In genomic region chr17:17739388-17740066, GRCh38 we compare ENCODE assay signal across 8 cellular contexts. TPM values are rescaled to one million over a fixed set of nuclear protein-coding genes. Genes with fewer than 3 reads are reported as not detected.
A peak's percentile ranks its signal among the peaks of the same experiment; 100 is the strongest.
DNase-seq lines count a peak whose midpoint lies in the region; ATAC-seq, FAIRE-seq and TF ChIP-seq lines count a peak whose summit lies in the region.

No MANE protein-coding gene starts in this region.

- CTCF ChIA-PET in A549 (lab: Yijun Ruan, JAX), result interaction anchor here (0.6 to 3.4 kb wide), 16 partner anchors 9 to 180 kb away, joined by 3 to 22 read pairs (median 4); no protein-coding TSS in a partner anchor
- CTCF ChIA-PET in naive thymus-derived CD4-positive, alpha-beta T cell (lab: Charles Lee), result no interaction called here

- peak; percentile 54 to 66 for ATAC-seq in A549
- no peak for ATAC-seq in naive thymus-derived CD4-positive, alpha-beta T cell
- ATAC-seq in HG02981 (IDR thresholded peaks at IDR 0.05; ENCODE audit: unreplicated experiment), result no peak
- no peak for ATAC-seq in HG02970 (IDR thresholded peaks at IDR 0.05; ENCODE audit: low FRiP score, unreplicated experiment)

- peak overlapping the region; percentile 83 for H3K4me2 ChIP-seq in A549

- no peak for TF ChIP-seq EP300 in A549 (IDR thresholded peaks at IDR 0.05)
- no peak for TF ChIP-seq EP300 in esophagus muscularis mucosa (IDR thresholded peaks at IDR 0.05)

- 14% methylated on average over 9 of the region's 10 CpGs for WGBS in A549 (ENCODE audit: missing lambda C conversion rate)
- 47% methylated on average over 6 of the region's 10 CpGs for WGBS in esophagus muscularis mucosa

- peak overlapping the region; percentile 87 to 97 for H3K27ac ChIP-seq in A549
- peak overlapping the region; percentile 77 to 83 (median 82) for H3K27ac ChIP-seq in esophagus muscularis mucosa (replicated peaks in 1 of 4)
- H3K27ac ChIP-seq in naive thymus-derived CD4-positive, alpha-beta T cell (ENCODE audit: low read depth, low read length), result peak overlapping the region; percentile 43

- H3K27me3 Mint-ChIP-seq in naive thymus-derived CD4-positive, alpha-beta T cell, result peaks cover 0 to 5% (median 0%) of the 10 kb centered on the region in 5 donors

- no peaks in the 10 kb centered on the region for H3K36me3 ChIP-seq in esophagus muscularis mucosa
- no peaks in the 10 kb centered on the region for H3K36me3 ChIP-seq in naive thymus-derived CD4-positive, alpha-beta T cell (ENCODE audit: control insufficient read depth in 2 of 3, insufficient read depth in 3 of 3, low read length in 3 of 3)

- DNase-seq in A549 (ENCODE audit: low read depth in 1 of 2, low spot score in 1 of 2) (peak; percentile 52 to 88), LHCN-M2 (ENCODE audit: low read depth) (peak; percentile 72), esophagus muscularis mucosa (ENCODE audit: extremely low spot score) (no peak), NCI-H2227 treated with DMSO at 0.1 percent for 48 hours (lab: John Stamatoyannopoulos, UW) (no peak), NCI-H2107 treated with DMSO at 0.1 percent for 48 hours (lab: John Stamatoyannopoulos, UW; ENCODE audit: unreplicated experiment) (no peak)
- DNase-seq in naive thymus-derived CD4-positive, alpha-beta T cell, result no peak

- 0 out of 3 replicates have a peak overlapping the region, but pooled peaks have one; percentile 4 for H3K4me3 ChIP-seq in A549
- no peak overlapping the region for H3K4me3 ChIP-seq in esophagus muscularis mucosa
- no peak overlapping the region for H3K4me3 ChIP-seq in naive thymus-derived CD4-positive, alpha-beta T cell (ENCODE audit: low read length)

- intact Hi-C loops in esophagus muscularis mucosa (cut with DNase I), result no loop called here
- intact Hi-C loops in naive thymus-derived CD4-positive, alpha-beta T cell (cut with micrococcal nuclease), result loop anchor here in 1 of 2 donors (5.0 kb wide), 1 partner anchor 43 kb away; no protein-coding TSS in a partner anchor

- TF ChIP-seq CTCF in A549 (IDR thresholded peaks at IDR 0.05) (no peak), esophagus muscularis mucosa (IDR thresholded peaks at IDR 0.05) (no peak)

- TF ChIP-seq POLR2A in A549 (IDR thresholded peaks at IDR 0.05; ENCODE audit: low read length), result no peak
- no peak for TF ChIP-seq POLR2A in esophagus muscularis mucosa (IDR thresholded peaks at IDR 0.05; ENCODE audit: low read depth)

- POLR2A ChIA-PET in A549 (lab: Yijun Ruan, JAX), result no interaction called here
- POLR2A ChIA-PET in naive thymus-derived CD4-positive, alpha-beta T cell (lab: Charles Lee), result interaction anchor here (0.9 to 1.5 kb wide), 7 partner anchors 10 to 127 kb away, joined by 3 to 4 read pairs (median 3); no protein-coding TSS in a partner anchor

- H3K36me3 Mint-ChIP-seq in naive thymus-derived CD4-positive, alpha-beta T cell, result no peaks in the 10 kb centered on the region

- H3K27ac Mint-ChIP-seq in naive thymus-derived CD4-positive, alpha-beta T cell, result peak overlapping the region in 8 of 9 donors; percentile 26 to 86 (median 70)

- H3K4me1 ChIP-seq in A549 (peaks cover 74% of the 10 kb centered on the region), esophagus muscularis mucosa (peaks cover 67 to 93% (median 69%) of the 10 kb centered on the region in 4 donors)
- H3K4me1 ChIP-seq in naive thymus-derived CD4-positive, alpha-beta T cell (ENCODE audit: control insufficient read depth in 2 of 2, insufficient read depth in 2 of 2, low read length in 2 of 2), result peaks cover 0 to 12% of the 10 kb centered on the region in 2 donors

- H3K4me1 Mint-ChIP-seq in naive thymus-derived CD4-positive, alpha-beta T cell, result peaks cover 20 to 46% (median 36%) of the 10 kb centered on the region in 7 donors

- H3K9me3 ChIP-seq in A549 (no peaks in the 10 kb centered on the region), esophagus muscularis mucosa (no peaks in the 10 kb centered on the region)
- no peaks in the 10 kb centered on the region for H3K9me3 ChIP-seq in naive thymus-derived CD4-positive, alpha-beta T cell (ENCODE audit: control insufficient read depth in 2 of 3, low read length in 3 of 3)

- no peaks in the 10 kb centered on the region for H3K9me3 Mint-ChIP-seq in naive thymus-derived CD4-positive, alpha-beta T cell

- peak; percentile 18 to 27; a peak in 2 of 5 replicates for TF ChIP-seq RAD21 in A549 (conservative IDR thresholded peaks at IDR 0.05 in 1 of 2, IDR thresholded peaks at IDR 0.05 in 1 of 2)

- peak overlapping the region in 5 of 10 donors; percentile 2 to 55 (median 45) for H3K4me3 Mint-ChIP-seq in naive thymus-derived CD4-positive, alpha-beta T cell

- no peaks in the 10 kb centered on the region for H3K27me3 ChIP-seq in esophagus muscularis mucosa
- H3K27me3 ChIP-seq in naive thymus-derived CD4-positive, alpha-beta T cell (ENCODE audit: control insufficient read depth in 2 of 2, insufficient read depth in 2 of 2, low read length in 2 of 2), result no peaks in the 10 kb centered on the region

- peak; percentile 68 for FAIRE-seq in A549 (lab: Jason Lieb, UNC)

TF ChIP-seq in A549, 52 proteins besides CTCF, POLR2A, EP300 and RAD21:
- TF ChIP-seq E2F6 (IDR thresholded peaks at IDR 0.05; ENCODE audit: borderline replicate concordance, low read depth) (no peak), POLR2AphosphoS2 (conservative IDR thresholded peaks at IDR 0.05; ENCODE audit: low read length) (no peak), MYC (IDR thresholded peaks at IDR 0.05; ENCODE audit: borderline replicate concordance, low read length) (0 out of 2 replicates have a peak, but pooled peaks have one; percentile 32), MAX (IDR thresholded peaks at IDR 0.05) (peak; percentile 86), SMC3 (IDR thresholded peaks at IDR 0.05) (no peak), MAZ (IDR thresholded peaks at IDR 0.05; ENCODE audit: borderline replicate concordance, low read depth, low read length) (no peak), GATA3 (IDR thresholded peaks at IDR 0.05; ENCODE audit: borderline replicate concordance) (peak; percentile 54; the same call in 1 of the 2 replicates), REST (IDR thresholded peaks at IDR 0.05) (no peak), FOSL2 (IDR thresholded peaks at IDR 0.05) (peak; percentile 71; the same call in 1 of the 2 replicates), FOSL2 (CRISPR knock-in tag; IDR thresholded peaks at IDR 0.05) (peak; percentile 89), RARB (CRISPR knock-in tag; IDR thresholded peaks at IDR 0.05) (no peak), ESRRA (IDR thresholded peaks at IDR 0.05; ENCODE audit: borderline replicate concordance, low read length) (peak; percentile 90), JUNB (IDR thresholded peaks at IDR 0.05) (no peak), TFCP2L1 (CRISPR knock-in tag; IDR thresholded peaks at IDR 0.05) (no peak), CBX2 (IDR thresholded peaks at IDR 0.05; ENCODE audit: borderline replicate concordance, low read depth) (no peak), JUN (IDR thresholded peaks at IDR 0.05) (peak in 1 of 2 experiments; percentile 56; a peak in 2 of 5 replicates)
TF ChIP-seq in A549: peak in this region for 6.

RNA-seq across cellular contexts. Expression of gene RAI1, which starts 58.3 kb away (rescaled TPM):
- polyA plus RNA-seq in A549 (2011; rRNA removed) (3.5 and 7.1 TPM in 2 replicates), A549 (2017; fragmentation: RNase III; extraction: RNeasy Plus Mini Kit Qiagen cat#74134 plus additional on column Dnase treatment) (18.9 to 23.8 TPM (median 23.3 TPM) in 3 replicates)
- 7.1 and 11.2 TPM in 2 replicates for polyA plus RNA-seq in A549 (2012; cell fraction: cytosol; rRNA removed)
- polyA plus RNA-seq in A549 (2012; cell fraction: nucleus; rRNA removed), result 27.6 and 28.1 TPM in 2 replicates
- polyA minus RNA-seq in A549 (2011; rRNA and poly(A)+ RNA removed), result 5.7 and 9.7 TPM in 2 replicates
- total RNA-seq in LHCN-M2 (2014; rRNA removed) (7.5 and 10.3 TPM in 2 replicates), esophagus muscularis mucosa (10 to 100 TPM; 18.7 to 41.3 (median 28.3) TPM)
- 6.9 TPM for polyA plus RNA-seq in LHCN-M2 (2012)
- 10 to 100 TPM; 20.1 to 46.2 (median 23.6) TPM for total RNA-seq in naive thymus-derived CD4-positive, alpha-beta T cell
- polyA plus RNA-seq in naive thymus-derived CD4-positive, alpha-beta T cell, result 1 to 10 TPM; 2.0 to 4.0 TPM

Comparison
In these comparisons a context has a peak if more than half of its experiments do, and no peak if none do; other contexts are left out.
1. ATAC-seq: peak in A549 (2 of 2); none in naive thymus-derived CD4-positive, alpha-beta T cell (single experiment), HG02981 (single experiment) and HG02970 (single experiment).
2. DNase-seq: peak in A549 (2 of 2) and LHCN-M2 (single experiment); none in esophagus muscularis mucosa (single experiment), naive thymus-derived CD4-positive, alpha-beta T cell (0 of 9), NCI-H2227 treated with DMSO at 0.1 percent for 48 hours (single experiment) and NCI-H2107 treated with DMSO at 0.1 percent for 48 hours (single experiment).
3. Peak in every context shown above with its lines, with median percentiles within 50 percentile points of each other: H3K27ac ChIP-seq.